In the genomic region with DNA sequence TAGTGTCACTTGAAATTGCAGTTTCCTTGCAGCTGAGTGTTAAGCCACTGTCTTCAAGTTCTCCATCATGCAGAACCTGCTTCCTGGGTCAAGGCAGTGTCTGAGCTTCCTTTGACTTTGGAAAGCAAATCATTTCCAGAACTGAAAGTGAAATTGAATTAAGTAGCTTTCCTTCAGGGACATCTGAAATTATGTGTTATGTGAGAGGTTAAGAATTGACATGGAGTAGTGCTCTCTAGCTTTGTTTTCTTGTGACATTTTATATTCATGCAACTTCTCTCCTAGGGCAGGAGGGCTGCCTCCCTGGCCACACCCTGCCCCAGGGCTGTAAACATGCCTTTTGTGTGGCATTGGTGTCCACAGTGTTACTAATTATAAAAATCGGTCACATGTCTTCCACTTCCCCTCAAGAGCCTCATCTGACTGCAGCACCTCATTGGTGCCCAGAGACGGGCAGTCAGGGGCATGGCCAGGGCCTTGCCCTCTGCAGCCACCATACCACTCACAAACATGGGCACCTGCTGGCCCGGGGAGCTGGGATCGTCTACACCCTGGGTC, we compare ENCODE assay signal across 8 cellular contexts. TPM values are rescaled to one million over a fixed set of nuclear protein-coding genes. Genes with fewer than 3 reads are reported as not detected.
DNase-seq lines count a peak whose midpoint lies in the region; ATAC-seq and TF ChIP-seq lines count a peak whose summit lies in the region.

No MANE protein-coding gene starts in this region.

- H3K9me3 Mint-ChIP-seq in activated B cell treated with CpG ODN at 0.5 μM for 24 hours = peaks cover 4% of the 10 kb centered on the region

- intact Hi-C loops in activated B cell treated with CpG ODN at 0.5 μM for 24 hours (cut with micrococcal nuclease) = no loop called here

- peak overlapping the region; percentile 80 for H3K27ac Mint-ChIP-seq in activated B cell treated with CpG ODN at 0.5 μM for 24 hours

- no peaks in the 10 kb centered on the region for H3K27me3 Mint-ChIP-seq in activated B cell treated with CpG ODN at 0.5 μM for 24 hours

- H3K36me3 Mint-ChIP-seq in activated B cell treated with CpG ODN at 0.5 μM for 24 hours (ENCODE audit: low read depth) = peaks cover 71% of the 10 kb centered on the region

- peaks cover 61% of the 10 kb centered on the region for H3K4me1 Mint-ChIP-seq in activated B cell treated with CpG ODN at 0.5 μM for 24 hours

- TF ChIP-seq CTCF in activated B cell treated with CpG ODN at 0.5 μM for 24 hours (IDR thresholded peaks at IDR 0.05) = no peak

- POLR2A ChIA-PET in activated B cell treated with CpG ODN at 0.5 μM for 24 hours (lab: Charles Lee) = interaction anchor here (0.9 to 1.0 kb wide), 2 partner anchors 15 to 19 kb away, joined by 3 read pairs; partner anchors contain the start of gene RAB12

- CTCF ChIA-PET in activated B cell treated with CpG ODN at 0.5 μM for 24 hours (lab: Charles Lee) = interaction anchor here (1.4 kb wide), 1 partner anchor 20 kb away, joined by 4 read pairs; no protein-coding TSS in a partner anchor

- DNase-seq in COR-L47 (lab: John Stamatoyannopoulos, UW) (peak; percentile 69), activated B cell treated with CpG ODN at 0.5 μM for 24 hours (no peak), midbrain (lab: John Stamatoyannopoulos, UW) (peak; percentile 20), NK-92 (lab: John Stamatoyannopoulos, UW; ENCODE audit: unreplicated experiment) (no peak), GM19240 (ENCODE audit: insufficient read length, low spot score) (no peak), inferior parietal cortex (ENCODE audit: extremely low spot score) (no peak)

- peak overlapping the region; percentile 55 for H3K4me3 Mint-ChIP-seq in activated B cell treated with CpG ODN at 0.5 μM for 24 hours

- ATAC-seq in GM19438 (IDR thresholded peaks at IDR 0.05; ENCODE audit: low read depth, unreplicated experiment) (peak; percentile 88), HG03469 (IDR thresholded peaks at IDR 0.05; ENCODE audit: unreplicated experiment) (peak; percentile 73), activated B cell treated with CpG ODN at 0.5 μM for 24 hours (ENCODE audit: low read depth) (peak; percentile 68)

RNA-seq across cellular contexts. Expression of gene RAB12, which starts 14.4 kb away (rescaled TPM):
- total RNA-seq in activated B cell treated with CpG ODN at 0.5 μM for 24 hours = 25.3 and 27.5 TPM in 2 replicates

Comparison
In these comparisons a context has a peak if more than half of its experiments do, and no peak if none do; other contexts are left out.
1. DNase-seq: peak in COR-L47 (single experiment) and midbrain (single experiment); none in activated B cell treated with CpG ODN at 0.5 μM for 24 hours (single experiment), NK-92 (single experiment), GM19240 (single experiment) and inferior parietal cortex (single experiment).
2. Peak in every context shown above with its lines, with median percentiles within 50 percentile points of each other: ATAC-seq.